ENCODE assay signal across 11 cellular contexts in genomic region chr2:11346129-11346528, GRCh38. TPM values are rescaled to one million over a fixed set of nuclear protein-coding genes. Genes with fewer than 3 reads are reported as not detected.
DNase-seq lines count a peak whose midpoint lies in the region; ATAC-seq and TF ChIP-seq lines count a peak whose summit lies in the region.
"Had no signal": no experiment of that assay in that cellular context is flagged by ENCODE, and none has a peak within 500 bp of the region (broad histone marks: within the 10 kb centered on the region; RNA-seq: fewer than 3 reads in every experiment).

No MANE protein-coding gene starts in this region.

- CTCF ChIA-PET in A673 (lab: Charles Lee) (interaction anchor here (1.3 kb wide), 1 partner anchor 66 kb away, joined by 5 read pairs; no protein-coding TSS in a partner anchor), PC-9 (lab: Charles Lee) (interaction anchor here (0.7 kb wide), 1 partner anchor 213 kb away, joined by 7 read pairs; a partner anchor contains a TSS)

- no peak overlapping the region for H2AK5ac ChIP-seq in trophoblast cell (ENCODE audit: low read length)

- TF ChIP-seq CTCF in A673 (conservative IDR thresholded peaks at IDR 0.05; ENCODE audit: low read depth, low read length) = no peak
- no peak for TF ChIP-seq CTCF in PC-9 (conservative IDR thresholded peaks at IDR 0.05)
- TF ChIP-seq CTCF in esophagus squamous epithelium (IDR thresholded peaks at IDR 0.05) = no peak
- no peak for TF ChIP-seq CTCF in mucosa of descending colon (IDR thresholded peaks at IDR 0.05)

- H4K8ac ChIP-seq in trophoblast cell (ENCODE audit: low read depth, low read length) = no peak overlapping the region

- no peak overlapping the region for H4K12ac ChIP-seq in trophoblast cell (ENCODE audit: low read depth, low read length)

- H3K4me1 ChIP-seq in A673 (ENCODE audit: insufficient read depth, low read length, poor library complexity, severe bottlenecking) (peaks cover 13% of the 10 kb centered on the region), PC-9 (replicated peaks; ENCODE audit: insufficient read depth) (peaks cover 33% of the 10 kb centered on the region), esophagus squamous epithelium (peaks cover 0 to 47% (median 7%) of the 10 kb centered on the region in 3 donors), trophoblast cell (ENCODE audit: control insufficient read depth in 1 of 2, insufficient read depth in 2 of 2, low read length in 2 of 2) (peaks cover 0 to 3% of the 10 kb centered on the region in 2 experiments), mucosa of descending colon (ENCODE audit: low read depth) (peaks cover 10% of the 10 kb centered on the region)

- no TSS peak for BruUV-seq in A673 (replicated peaks; lab: Mats Ljungman, UMichigan)
- no TSS peak for BruUV-seq in PC-9 (replicated peaks; lab: Mats Ljungman, UMichigan)

- H3K18ac ChIP-seq in trophoblast cell (ENCODE audit: low read length) = no peak overlapping the region

- ATAC-seq in mucosa of descending colon = no peak
- ATAC-seq: esophagus mucosa had no signal

- H2AFZ ChIP-seq in PC-9 = no peak overlapping the region
- no peak overlapping the region for H2AFZ ChIP-seq in trophoblast cell (ENCODE audit: insufficient read depth, low read length, poor library complexity)

- no peaks in the 10 kb centered on the region for H3K9me3 ChIP-seq in A673 (ENCODE audit: low read depth, low read length, poor library complexity, severe bottlenecking)
- H3K9me3 ChIP-seq in PC-9 (ENCODE audit: insufficient read depth, low read depth) = no peaks in the 10 kb centered on the region
- no peaks in the 10 kb centered on the region for H3K9me3 ChIP-seq in esophagus squamous epithelium
- H3K9me3 ChIP-seq in trophoblast cell (ENCODE audit: insufficient read depth, low read depth, low read length) = no peaks in the 10 kb centered on the region
- H3K9me3 ChIP-seq in mucosa of descending colon = no peaks in the 10 kb centered on the region

- POLR2A ChIA-PET in A673 (lab: Charles Lee; ENCODE audit: low non-redundant PET) (no interaction called here), PC-9 (lab: Charles Lee; ENCODE audit: unreplicated experiment) (interaction anchor here (0.6 to 0.7 kb wide), 2 partner anchors 9 to 80 kb away, joined by 3 read pairs; no protein-coding TSS in a partner anchor)

- peak; percentile 15 for DNase-seq in A673 (ENCODE audit: low spot score)
- peak in 1 of 2 experiments; percentile 44 for DNase-seq in PC-9
- no peak for DNase-seq in esophagus squamous epithelium (lab: John Stamatoyannopoulos, UW)
- no peak for DNase-seq in trophoblast cell
- no peak for DNase-seq in mucosa of descending colon
- no peak for DNase-seq in C1 segment of cervical spinal cord (lab: John Stamatoyannopoulos, UW)
- DNase-seq in cerebellar nuclear complex (lab: John Stamatoyannopoulos, UW) = no peak
- no peak for DNase-seq in SK-N-DZ (ENCODE audit: low spot score)
- DNase-seq: HCEC 1CT, MV-4-11 had no signal

- H3K27ac ChIP-seq in A673 (ENCODE audit: low read depth, low read length, poor library complexity, severe bottlenecking) (no peak overlapping the region), PC-9 (peak overlapping the region; percentile 98), esophagus squamous epithelium (peak overlapping the region; percentile 90 to 98 (median 98)), trophoblast cell (ENCODE audit: low read depth, low read length) (no peak overlapping the region)

- H3K4ac ChIP-seq in trophoblast cell (ENCODE audit: low read depth, low read length) = no peak overlapping the region

- peaks cover 21% of the 10 kb centered on the region for H4K20me1 ChIP-seq in PC-9 (ENCODE audit: insufficient read depth)

- peaks cover 34% of the 10 kb centered on the region for H3F3A ChIP-seq in PC-9 (ENCODE audit: insufficient read depth, low read depth)

- H3K4me3 ChIP-seq in A673 (ENCODE audit: low read depth, low read length, poor library complexity, severe bottlenecking) (no peak overlapping the region), PC-9 (peak overlapping the region; percentile 65; the same call in 1 of the 2 replicates), esophagus squamous epithelium (no peak overlapping the region), trophoblast cell (ENCODE audit: low read depth, low read length) (no peak overlapping the region), mucosa of descending colon (no peak overlapping the region)

- H4K91ac ChIP-seq in trophoblast cell (ENCODE audit: low read depth, low read length) = no peak overlapping the region

- WGBS in esophagus squamous epithelium, 2 donors = 86 to 100% methylated on average over 3 of the region's 3 CpGs
- WGBS in trophoblast cell (ENCODE audit: extremely low coverage, insufficient coverage, insufficient read length) = no CpG with 5 or more reads among the region's 3 CpGs

- no peak overlapping the region for H3K23ac ChIP-seq in trophoblast cell (ENCODE audit: low read length)

- 0 out of 2 replicates have a peak, but pooled peaks cover 3% of the 10 kb centered on the region for H3K9me2 ChIP-seq in PC-9 (ENCODE audit: insufficient read depth)

- peak overlapping the region; percentile 82 for H2BK12ac ChIP-seq in trophoblast cell (ENCODE audit: low read length)

- no peak overlapping the region for H2BK120ac ChIP-seq in trophoblast cell (ENCODE audit: insufficient read depth, low read length, poor library complexity)

- no peaks in the 10 kb centered on the region for H3K36me3 ChIP-seq in A673 (ENCODE audit: insufficient read depth, low read length, poor library complexity, severe bottlenecking)
- no peaks in the 10 kb centered on the region for H3K36me3 ChIP-seq in PC-9 (ENCODE audit: low read depth)
- no peaks in the 10 kb centered on the region for H3K36me3 ChIP-seq in esophagus squamous epithelium
- no peaks in the 10 kb centered on the region for H3K36me3 ChIP-seq in trophoblast cell (ENCODE audit: control insufficient read depth in 1 of 2, insufficient read depth in 2 of 2, low read length in 2 of 2)
- H3K36me3 ChIP-seq in mucosa of descending colon (ENCODE audit: low read depth) = no peaks in the 10 kb centered on the region

- no peak overlapping the region for H3K9ac ChIP-seq in trophoblast cell (ENCODE audit: low read length)

- TF ChIP-seq POLR2A in esophagus squamous epithelium (IDR thresholded peaks at IDR 0.05) = no peak

- H2BK5ac ChIP-seq in trophoblast cell (ENCODE audit: low read depth, low read length, poor library complexity) = no peak overlapping the region

- H3K27me3 ChIP-seq in A673 (replicated peaks; ENCODE audit: insufficient read depth, low read depth, low read length, poor library complexity) (no peaks in the 10 kb centered on the region), PC-9 (ENCODE audit: insufficient read depth, low read depth) (no peaks in the 10 kb centered on the region), esophagus squamous epithelium (no peaks in the 10 kb centered on the region), trophoblast cell (ENCODE audit: insufficient read depth, low read length) (no peaks in the 10 kb centered on the region)

- H3K4me2 ChIP-seq in PC-9 = peak overlapping the region; percentile 75
- no peak overlapping the region for H3K4me2 ChIP-seq in trophoblast cell (ENCODE audit: low read length)

- intact Hi-C loops in A673 (cut with micrococcal nuclease; ENCODE audit: unreplicated experiment) (no loop called here), PC-9 (cut with micrococcal nuclease; ENCODE audit: unreplicated experiment) (no loop called here), esophagus squamous epithelium (cut with DNase I) (no loop called here), mucosa of descending colon (cut with DNase I, micrococcal nuclease) (loop anchor here in 1 of 2 donors (10.0 kb wide), 2 partner anchors 59 to 111 kb away; no protein-coding TSS in a partner anchor)

- H3K79me2 ChIP-seq in PC-9 (ENCODE audit: low read depth) (peaks cover 29% of the 10 kb centered on the region), trophoblast cell (ENCODE audit: control insufficient read depth, insufficient read depth, low read length, poor library complexity) (peaks cover 19% of the 10 kb centered on the region)

- peaks cover 19% of the 10 kb centered on the region for H3K79me1 ChIP-seq in trophoblast cell (ENCODE audit: low read length)

- no peak overlapping the region for H3K14ac ChIP-seq in trophoblast cell (ENCODE audit: low read length)

RNA-seq across cellular contexts. Expression of gene ROCK2, which starts 1.7 kb away (rescaled TPM):
- total RNA-seq in A673 (2021) (46.2 and 49.4 TPM in 2 replicates), PC-9 (2021) (28.5 and 38.0 TPM in 2 replicates), esophagus squamous epithelium (10 to 100 TPM; 15.2 to 50.5 (median 21.4) TPM), mucosa of descending colon (10 to 100 TPM; 67.7 to 77.8 (median 71.0) TPM)
- polyA plus RNA-seq in trophoblast cell (2013) = 36.9 and 37.0 TPM in 2 replicates
- 7.4 and 7.6 TPM in 2 replicates for polyA plus RNA-seq in SK-N-DZ (2014; cell fraction: cytosol; rRNA removed)
- 4.8 and 6.4 TPM in 2 replicates for polyA plus RNA-seq in SK-N-DZ (2014; cell fraction: nucleus; rRNA removed)

Comparison
In these comparisons a context has a peak if more than half of its experiments do, and no peak if none do; other contexts are left out.
1. H3K27ac ChIP-seq: peak in PC-9 (single experiment) and esophagus squamous epithelium (4 of 4); none in A673 (single experiment) and trophoblast cell (single experiment).